ENCODE assay signal across 1 cellular context in genomic region chr17:2267354-2267753, GRCh38.
TF ChIP-seq lines count a peak whose summit lies in the region.

No MANE protein-coding gene starts in this region.

TF ChIP-seq in SK-N-SH, 30 proteins besides CTCF, POLR2A, EP300 and RAD21 (continued from another document):
- TF ChIP-seq IRF3 (IDR thresholded peaks at IDR 0.05; ENCODE audit: low read depth, low read length) (no peak), ELF1 (IDR thresholded peaks at IDR 0.05) (no peak), GABPA (IDR thresholded peaks at IDR 0.05; ENCODE audit: low read depth) (no peak), RFX5 (IDR thresholded peaks at IDR 0.05; ENCODE audit: low read length) (no peak), SIN3A (IDR thresholded peaks at IDR 0.05; ENCODE audit: borderline replicate concordance, low read depth, low read length) (no peak), FOXM1 (IDR thresholded peaks at IDR 0.05; ENCODE audit: low read depth) (no peak), MEF2A (IDR thresholded peaks at IDR 0.05; ENCODE audit: borderline replicate concordance, low read depth) (no peak), YY1 (IDR thresholded peaks at IDR 0.05; ENCODE audit: low read depth) (no peak)
TF ChIP-seq in SK-N-SH: peak in this region for 0.
